In genomic region chr11:65315204-65315865, GRCh38 we compare ENCODE assay signal across 7 cellular contexts. TPM values are rescaled to one million over a fixed set of nuclear protein-coding genes. Genes with fewer than 3 reads are reported as not detected.
A peak's percentile ranks its signal among the peaks of the same experiment; 100 is the strongest.
DNase-seq lines count a peak whose midpoint lies in the region; ATAC-seq and TF ChIP-seq lines count a peak whose summit lies in the region.

No MANE protein-coding gene starts in this region.

- no peaks in the 10 kb centered on the region for H3K9me3 ChIP-seq in RWPE2 (ENCODE audit: severe bottlenecking)

- H3K4me1 ChIP-seq in RWPE2 (ENCODE audit: insufficient read depth, poor library complexity, severe bottlenecking) = peaks cover 33% of the 10 kb centered on the region

- peak overlapping the region; percentile 65 for H3K4me3 Mint-ChIP-seq in natural killer cell treated with Interleukin-12 subunit alpha and Interleukin-12 subunit beta and Interleukin-15 and Interleukin-18, amount 100 ng/mL, for 72 hours

- H3K4me1 Mint-ChIP-seq in natural killer cell treated with Interleukin-12 subunit alpha and Interleukin-12 subunit beta and Interleukin-15 and Interleukin-18, amount 100 ng/mL, for 72 hours (ENCODE audit: low read depth in 2 of 2) = peaks cover 6% of the 10 kb centered on the region in 2 donors

- H3K27me3 Mint-ChIP-seq in natural killer cell treated with Interleukin-12 subunit alpha and Interleukin-12 subunit beta and Interleukin-15 and Interleukin-18, amount 100 ng/mL, for 72 hours = peaks cover 0 to 9% of the 10 kb centered on the region in 2 donors

- H3K27ac ChIP-seq in RWPE2 (ENCODE audit: poor library complexity, severe bottlenecking) = peak overlapping the region; percentile 93

- H3K36me3 Mint-ChIP-seq in natural killer cell treated with Interleukin-12 subunit alpha and Interleukin-12 subunit beta and Interleukin-15 and Interleukin-18, amount 100 ng/mL, for 72 hours = no peaks in the 10 kb centered on the region

- no peaks in the 10 kb centered on the region for H3K9me3 Mint-ChIP-seq in natural killer cell treated with Interleukin-12 subunit alpha and Interleukin-12 subunit beta and Interleukin-15 and Interleukin-18, amount 100 ng/mL, for 72 hours

- ATAC-seq in RWPE2 (ENCODE audit: low read depth) = peak; percentile 28
- peak; percentile 70 to 74 for ATAC-seq in natural killer cell treated with Interleukin-12 subunit alpha and Interleukin-12 subunit beta and Interleukin-15 and Interleukin-18, amount 100 ng/mL, for 72 hours
- ATAC-seq in stimulated activated naive CD8-positive, alpha-beta T cell treated with anti-CD3 and anti-CD28 coated beads, Interleukin-15, Interleukin-2, amounts not matched to agents 100 U/mL and 50 U/mL, for 24 hours = peak; percentile 71

- peak; percentile 96 for TF ChIP-seq CTCF in GM13976 (IDR thresholded peaks at IDR 0.05; ENCODE audit: borderline replicate concordance, control extremely low read depth, extremely low read depth, insufficient read depth, missing control alignments)
- TF ChIP-seq CTCF in RWPE2 (IDR thresholded peaks at IDR 0.05; ENCODE audit: poor library complexity, severe bottlenecking) = peak; percentile 98

- peak overlapping the region; percentile 69 for H3K4me3 ChIP-seq in Jurkat, Clone E6-1 (ENCODE audit: low read length)
- H3K4me3 ChIP-seq in RWPE2 (ENCODE audit: severe bottlenecking) = peak overlapping the region; percentile 79

- in situ Hi-C loops in GM13976 (cut with MboI; ENCODE audit: low sequenced_read_pairs, unreplicated experiment) = no loop called here

- H3K27ac Mint-ChIP-seq in natural killer cell treated with Interleukin-12 subunit alpha and Interleukin-12 subunit beta and Interleukin-15 and Interleukin-18, amount 100 ng/mL, for 72 hours = no peak overlapping the region

- H3K27me3 ChIP-seq in RWPE2 (ENCODE audit: insufficient read depth, poor library complexity, severe bottlenecking) = no peaks in the 10 kb centered on the region

- DNase-seq in GM13976 (ENCODE audit: low spot score) (peak; percentile 89), RWPE2 (ENCODE audit: low spot score) (no peak), fibroblast of peridontal ligament (ENCODE audit: extremely low read depth) (peak; percentile 71)
- DNase-seq in Jurkat, Clone E6-1 (ENCODE audit: low read depth, low spot score) = peak; percentile 48
- DNase-seq in activated T-helper 9 cell treated with anti-CD3 and anti-CD28 coated beads, Interleukin-2, amount 50 U/mL, for 16 hours (ENCODE audit: low read depth) = peak; percentile 75
- peak; percentile 81 for DNase-seq in natural killer cell treated with Interleukin-12 subunit alpha and Interleukin-12 subunit beta and Interleukin-15 and Interleukin-18, amount 100 ng/mL, for 72 hours (ENCODE audit: low spot score)
- peak; percentile 92 for DNase-seq in stimulated activated naive CD8-positive, alpha-beta T cell treated with anti-CD3 and anti-CD28 coated beads, Interleukin-15, Interleukin-2, amounts not matched to agents 100 U/mL and 50 U/mL, for 24 hours

- peaks cover 8% of the 10 kb centered on the region for H3K36me3 ChIP-seq in RWPE2 (ENCODE audit: low read depth)

RNA-seq across cellular contexts. Expression of gene CDC42EP2, which starts 0.7 kb away (rescaled TPM):
- polyA plus RNA-seq in Jurkat, Clone E6-1 (2012; ENCODE audit: insufficient read depth, insufficient read length) = not detected
- 1 to 10 TPM in 1 of 2 donors, not detected in 1; 1.7 TPM for total RNA-seq in natural killer cell treated with Interleukin-12 subunit alpha and Interleukin-12 subunit beta and Interleukin-15 and Interleukin-18, amount 100 ng/mL, for 72 hours

RNA-seq across cellular contexts. Expression of gene DPF2, which starts 18.3 kb away (rescaled TPM):
- polyA plus RNA-seq in Jurkat, Clone E6-1 (2012; ENCODE audit: insufficient read depth, insufficient read length) = 82.0 TPM
- 10 to 100 TPM; 61.8 to 82.5 TPM for total RNA-seq in natural killer cell treated with Interleukin-12 subunit alpha and Interleukin-12 subunit beta and Interleukin-15 and Interleukin-18, amount 100 ng/mL, for 72 hours

RNA-seq across cellular contexts. Expression of gene TIGD3, which starts 39.2 kb away (rescaled TPM):
- polyA plus RNA-seq in Jurkat, Clone E6-1 (2012; ENCODE audit: insufficient read depth, insufficient read length) = 2.2 TPM
- total RNA-seq in natural killer cell treated with Interleukin-12 subunit alpha and Interleukin-12 subunit beta and Interleukin-15 and Interleukin-18, amount 100 ng/mL, for 72 hours = 1 to 10 TPM in 1 of 2 donors, under 1 TPM in 1; 0.59 to 1.3 TPM

RNA-seq across cellular contexts. Expression of gene POLA2, which starts 53.6 kb away (rescaled TPM):
- 97.3 TPM for polyA plus RNA-seq in Jurkat, Clone E6-1 (2012; ENCODE audit: insufficient read depth, insufficient read length)
- total RNA-seq in natural killer cell treated with Interleukin-12 subunit alpha and Interleukin-12 subunit beta and Interleukin-15 and Interleukin-18, amount 100 ng/mL, for 72 hours = 10 to 100 TPM; 56.8 to 80.9 TPM
